Comparison of ENCODE assay signal across 10 cellular contexts in the genomic region with DNA sequence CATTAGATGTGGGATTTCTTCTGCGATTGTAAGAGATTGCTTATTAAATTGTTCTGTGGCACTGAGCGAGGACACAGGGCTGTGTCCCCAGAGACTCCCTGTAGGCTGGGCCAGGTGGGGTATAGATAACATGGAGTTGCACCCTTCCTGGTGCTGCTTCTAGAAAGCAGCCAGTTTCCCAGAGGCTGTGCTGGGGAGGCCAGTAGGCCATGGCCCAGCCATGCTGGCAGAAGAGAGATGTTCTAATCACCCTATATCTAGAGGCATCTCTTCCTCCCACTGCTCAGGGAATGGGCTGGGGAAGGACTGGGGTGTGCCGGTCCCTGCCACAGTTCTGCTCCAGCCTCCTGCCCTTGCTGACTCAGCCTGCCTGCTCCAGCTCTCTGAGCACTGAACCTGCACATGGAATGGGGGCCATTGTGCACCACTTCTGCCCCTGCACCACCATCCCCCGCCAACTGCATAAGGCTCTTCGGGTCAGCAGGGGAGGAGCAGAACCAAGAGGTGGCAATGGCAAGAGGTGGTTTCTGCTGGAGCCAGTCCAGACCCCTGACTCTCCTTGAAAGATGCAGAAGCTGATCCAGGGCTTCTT.
DNase-seq lines count a peak whose midpoint lies in the region; ATAC-seq and TF ChIP-seq lines count a peak whose summit lies in the region.
"Had no signal": no experiment of that assay in that cellular context is flagged by ENCODE, and none has a peak within 500 bp of the region (broad histone marks: within the 10 kb centered on the region; RNA-seq: fewer than 3 reads in every experiment).

No MANE protein-coding gene starts in this region.

- H3K4me1 ChIP-seq in BE2C (peaks cover 35% of the 10 kb centered on the region), RWPE2 (ENCODE audit: insufficient read depth, poor library complexity, severe bottlenecking) (peaks cover 26% of the 10 kb centered on the region)

- H3K27ac ChIP-seq in RWPE2 (ENCODE audit: poor library complexity, severe bottlenecking): peak overlapping the region; percentile 94

- no peak for TF ChIP-seq POLR2A in GM18505 (IDR thresholded peaks at IDR 0.05; ENCODE audit: borderline replicate concordance, extremely low read depth, insufficient read depth, insufficient read length)

- H3K9me3 ChIP-seq in BE2C: no peaks in the 10 kb centered on the region
- H3K9me3 ChIP-seq in RWPE2 (ENCODE audit: severe bottlenecking): peaks cover 6% of the 10 kb centered on the region

- H3K27me3 ChIP-seq in BE2C (no peaks in the 10 kb centered on the region), RWPE2 (ENCODE audit: insufficient read depth, poor library complexity, severe bottlenecking) (no peaks in the 10 kb centered on the region)

- peak; percentile 62 for DNase-seq in BE2C
- DNase-seq in RWPE2 (ENCODE audit: low spot score): peak; percentile 69
- peak; percentile 40 for DNase-seq in fibroblast of the conjunctiva (ENCODE audit: low read depth)
- DNase-seq in omental fat pad (ENCODE audit: low spot score): no peak
- no peak for DNase-seq in activated gamma-delta T cell (lab: John Stamatoyannopoulos, UW)
- DNase-seq: NCI-H1105 treated with DMSO at 0.1 percent for 48 hours had no signal

- H3K4me3 ChIP-seq in BE2C (ENCODE audit: low read depth, low read length) (no peak overlapping the region), RWPE2 (ENCODE audit: severe bottlenecking) (no peak overlapping the region)
- H3K4me3 ChIP-seq: skin epidermis had no signal

- ATAC-seq in RWPE2 (ENCODE audit: low read depth) (peak; percentile 80), omental fat pad (ENCODE audit: low FRiP score) (peak; percentile 31), HG03520 (IDR thresholded peaks at IDR 0.05; ENCODE audit: unreplicated experiment) (no peak), GM18505 (IDR thresholded peaks at IDR 0.05; ENCODE audit: unreplicated experiment) (no peak)
- ATAC-seq in activated CD4-positive, CD25-positive, alpha-beta regulatory T cell treated with anti-CD3 and anti-CD28 coated beads, Interleukin-2, amount 50 U/mL, for 24 hours: no peak

- TF ChIP-seq CTCF in BE2C (IDR thresholded peaks at IDR 0.05; ENCODE audit: low read depth, low read length) (no peak), RWPE2 (IDR thresholded peaks at IDR 0.05; ENCODE audit: poor library complexity, severe bottlenecking) (no peak), omental fat pad (IDR thresholded peaks at IDR 0.05) (no peak)

- H3K36me3 ChIP-seq in BE2C (no peaks in the 10 kb centered on the region; the same call in 1 of the 2 replicates), RWPE2 (ENCODE audit: low read depth) (no peaks in the 10 kb centered on the region)

Comparison
In these comparisons a context has a peak if more than half of its experiments do, and no peak if none do; other contexts are left out.
1. DNase-seq: peak in BE2C (single experiment), RWPE2 (single experiment) and fibroblast of the conjunctiva (single experiment); none in omental fat pad (single experiment) and activated gamma-delta T cell (single experiment).
2. ATAC-seq: peak in RWPE2 (single experiment) and omental fat pad (single experiment); none in HG03520 (single experiment), GM18505 (single experiment) and activated CD4-positive, CD25-positive, alpha-beta regulatory T cell treated with anti-CD3 and anti-CD28 coated beads, Interleukin-2, amount 50 U/mL, for 24 hours (0 of 2).